In the genomic region with DNA sequence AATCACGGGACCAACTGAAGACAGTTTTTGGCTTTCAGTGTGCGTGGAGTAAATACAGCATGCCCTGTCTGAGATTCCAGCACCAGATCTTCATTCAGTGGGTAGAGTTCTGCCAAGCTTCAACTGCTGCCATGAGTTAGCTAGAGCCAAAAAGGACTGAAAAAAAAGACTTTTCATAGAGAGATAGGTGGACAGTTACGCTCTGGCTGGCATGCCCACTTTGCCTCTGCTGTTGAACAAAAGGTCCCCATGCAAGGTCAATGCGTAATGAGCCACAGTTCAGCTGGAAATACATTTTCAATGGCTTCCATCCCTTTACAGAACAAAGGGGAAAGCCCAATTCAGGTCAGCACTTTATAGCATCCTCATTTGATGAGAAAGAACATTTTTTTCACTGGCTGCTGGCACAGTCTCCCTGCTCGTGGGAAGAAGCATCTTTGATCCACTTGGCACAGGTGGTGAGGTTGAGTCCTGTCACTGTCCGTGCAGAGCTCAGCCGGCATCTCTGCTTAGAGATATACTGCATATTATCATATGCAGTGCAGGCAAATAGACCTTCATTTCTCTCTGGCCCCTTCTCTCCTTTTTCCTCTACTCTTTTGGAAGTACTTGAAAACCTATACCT, we compare ENCODE assay signal across 14 cellular contexts.
"Had no signal": no experiment of that assay in that cellular context is flagged by ENCODE, and none has a peak within 500 bp of the region (broad histone marks: within the 10 kb centered on the region; RNA-seq: fewer than 3 reads in every experiment).

No MANE protein-coding gene starts in this region.

- DNase-seq: effector CD8-positive, alpha-beta T cell; heart right ventricle; kidney glomerular epithelial cell; occipital lobe; psoas muscle; small intestine; stimulated activated CD4-positive, alpha-beta T cell treated with anti-CD3 and anti-CD28 coated beads, Interleukin-12 subunit alpha, Interleukin-12 subunit beta, amount 100 ng/mL, for 4 hours; stimulated activated naive CD4-positive, alpha-beta T cell; stomach had no signal

- H3K27me3 ChIP-seq: dorsolateral prefrontal cortex, neural progenitor cell, right atrium auricular region, stomach had no signal

- H3K36me3 ChIP-seq: heart right ventricle, neural progenitor cell, right atrium auricular region, stomach had no signal

- H3K4me1 ChIP-seq: neural progenitor cell, parathyroid adenoma, psoas muscle, right atrium auricular region had no signal

- H3K9ac ChIP-seq: neural progenitor cell, parathyroid adenoma had no signal

- H3K4me3 ChIP-seq: coronary artery, dorsolateral prefrontal cortex, heart right ventricle, neural progenitor cell, psoas muscle, right atrium auricular region, stomach had no signal

- H3K27ac ChIP-seq: coronary artery, dorsolateral prefrontal cortex, heart right ventricle, neural progenitor cell, parathyroid adenoma, psoas muscle, right atrium auricular region, stomach had no signal

- H3K9me3 ChIP-seq: heart right ventricle, psoas muscle, right atrium auricular region, stomach had no signal
